ENCODE assay signal across 8 cellular contexts in genomic region chr19:10870955-10871603, GRCh38. TPM values are rescaled to one million over a fixed set of nuclear protein-coding genes. Genes with fewer than 3 reads are reported as not detected.
DNase-seq lines count a peak whose midpoint lies in the region; ATAC-seq and TF ChIP-seq lines count a peak whose summit lies in the region.

Gene CARM1 (plus strand): TSS chr19:10871553. CDS start chr19:10871703, 150 bp downstream.

- peak within 1 kb of the TSS; percentile 83 to 84 for H3K4me3 Mint-ChIP-seq in CD14-positive monocyte

- H3K36me3 Mint-ChIP-seq in CD14-positive monocyte: peaks cover 24 to 34% of the 10 kb centered on the region in 2 donors

- intact Hi-C loops in CD14-positive monocyte (cut with micrococcal nuclease) (loop anchor here (5.0 to 10.0 kb wide), 2 partner anchors 34 to 54 kb away; partner anchors contain the start of genes TIMM29 (in 1 of the 2), TMED1 (in 1 of the 2) and YIPF2 (in 1 of the 2)), left lung (cut with DNase I) (no loop called here)

- peaks cover 41% of the 10 kb centered on the region for H3K4me1 Mint-ChIP-seq in CD14-positive monocyte

- H3K36me3 ChIP-seq in left lung: peaks cover 0 to 6% of the 10 kb centered on the region in 2 donors

- peaks cover 7 to 8% (median 7%) of the 10 kb centered on the region in 3 donors for H3K27me3 Mint-ChIP-seq in CD14-positive monocyte (ENCODE audit: low read depth in 3 of 3)

- H3K9me3 Mint-ChIP-seq in CD14-positive monocyte: peaks cover 0 to 2% (median 0%) of the 10 kb centered on the region in 7 donors

- TF ChIP-seq CTCF in CD14-positive monocyte (IDR thresholded peaks at IDR 0.05): peak; percentile 56
- TF ChIP-seq CTCF in left lung (IDR thresholded peaks at IDR 0.05): peak; percentile 42 to 91

- H3K9me3 ChIP-seq in left lung: no peaks in the 10 kb centered on the region

- DNase-seq in CD14-positive monocyte (ENCODE audit: low spot score) (peak; percentile 99), NCI-H748 (lab: John Stamatoyannopoulos, UW; ENCODE audit: unreplicated experiment) (peak; percentile 95), cortex of kidney (lab: John Stamatoyannopoulos, UW) (peak; percentile 81), left lung (peak; percentile 100)
- DNase-seq in activated CD4-positive, alpha-beta T cell treated with anti-CD3 and anti-CD28 coated beads, Interleukin-2, amount 50 U/mL, for 1 hour: peak; percentile 99
- peak; percentile 99 for DNase-seq in stimulated activated CD4-positive, alpha-beta T cell treated with anti-CD3 and anti-CD28 coated beads, Interleukin-2, amount 100 ng/mL, for 4 hours (ENCODE audit: low read depth)

- peak within 1 kb of the TSS; percentile 49 to 63 for H3K4me3 ChIP-seq in left lung

- H3K27me3 ChIP-seq in left lung: peaks cover 0 to 4% of the 10 kb centered on the region in 2 donors

- peaks cover 0 to 35% of the 10 kb centered on the region in 2 donors for H3K4me1 ChIP-seq in left lung

- ATAC-seq in GM19395 (IDR thresholded peaks at IDR 0.05; ENCODE audit: unreplicated experiment): peak; percentile 70
- peak; percentile 52 for ATAC-seq in HG03558 (IDR thresholded peaks at IDR 0.05; ENCODE audit: extremely low read depth, unreplicated experiment)
- peak; percentile 95 for ATAC-seq in left lung

- H3K27ac ChIP-seq in left lung: peak within 1 kb of the TSS; percentile 65 to 74

- peak within 1 kb of the TSS; percentile 79 to 95 (median 91) for H3K27ac Mint-ChIP-seq in CD14-positive monocyte

RNA-seq across cellular contexts. Expression of gene CARM1, which starts in this region (rescaled TPM):
- polyA plus RNA-seq in CD14-positive monocyte: under 1 TPM; 0.17 to 0.29 TPM
- total RNA-seq in left lung: 10 to 100 TPM; 34.4 to 37.1 TPM

Comparison
In these comparisons a context has a peak if more than half of its experiments do, and no peak if none do; other contexts are left out.
1. Peak in every context shown above with its lines: DNase-seq, ATAC-seq, H3K4me3 ChIP-seq and H3K27ac ChIP-seq.
2. Peak in DNase-seq in CD14-positive monocyte; RNA of the gene not detected or under 1 TPM.
3. intact Hi-C loops: an anchor here in CD14-positive monocyte (5.0 to 10.0 kb wide); none called in left lung.